10 cellular contexts compared by ENCODE assay signal in the genomic region with DNA sequence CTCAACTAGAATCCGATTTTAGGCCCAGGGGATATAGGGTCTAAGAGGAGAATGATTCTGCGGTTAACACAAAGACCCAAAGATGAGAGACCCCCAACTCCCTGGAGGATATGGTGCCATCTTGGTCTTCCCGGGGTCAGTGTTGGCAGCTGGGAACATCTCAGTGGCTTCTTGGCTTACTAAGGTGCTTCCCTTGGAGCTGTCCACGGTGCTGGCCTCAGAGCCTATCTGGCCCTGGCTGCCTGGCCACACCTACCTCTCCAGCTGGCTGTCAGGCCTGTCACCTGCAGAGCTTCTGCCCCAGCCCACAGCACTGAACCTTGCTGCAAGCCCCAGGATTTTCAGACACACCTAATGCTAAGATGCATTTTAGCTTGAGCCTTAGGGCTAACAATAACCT.
DNase-seq lines count a peak whose midpoint lies in the region; ATAC-seq and TF ChIP-seq lines count a peak whose summit lies in the region.
"Had no signal": no experiment of that assay in that cellular context is flagged by ENCODE, and none has a peak within 500 bp of the region (broad histone marks: within the 10 kb centered on the region; RNA-seq: fewer than 3 reads in every experiment).

No MANE protein-coding gene starts in this region.

- no peak for ATAC-seq in activated CD8-positive, alpha-beta T cell treated with anti-CD3 and anti-CD28 coated beads, Interleukin-2, amount 10 ng/mL, durations not matched to agents 7 days and 5 days
- ATAC-seq in left lobe of liver (peak; percentile 58), GM18873 (IDR thresholded peaks at IDR 0.05; ENCODE audit: low FRiP score, unreplicated experiment) (no peak)

- TF ChIP-seq CTCF in Calu3 (IDR thresholded peaks at IDR 0.05; ENCODE audit: unreplicated experiment): no peak

- no peak overlapping the region for H3K27ac Mint-ChIP-seq in Calu3 (ENCODE audit: unreplicated experiment)
- no peak overlapping the region for H3K27ac Mint-ChIP-seq in activated CD8-positive, alpha-beta T cell treated with anti-CD3 and anti-CD28 coated beads, Interleukin-2, amount 10 ng/mL, durations not matched to agents 7 days and 5 days

- H3K4me3 Mint-ChIP-seq in Calu3 (ENCODE audit: low read depth, unreplicated experiment): no peak overlapping the region
- H3K4me3 Mint-ChIP-seq in activated CD8-positive, alpha-beta T cell treated with anti-CD3 and anti-CD28 coated beads, Interleukin-2, amount 10 ng/mL, durations not matched to agents 7 days and 5 days: no peak overlapping the region

- peaks cover 43% of the 10 kb centered on the region for H3K27me3 Mint-ChIP-seq in Calu3 (ENCODE audit: unreplicated experiment)
- H3K27me3 Mint-ChIP-seq in activated CD8-positive, alpha-beta T cell treated with anti-CD3 and anti-CD28 coated beads, Interleukin-2, amount 10 ng/mL, durations not matched to agents 7 days and 5 days (ENCODE audit: low read depth): no peaks in the 10 kb centered on the region

- no peaks in the 10 kb centered on the region for H3K4me1 Mint-ChIP-seq in Calu3 (ENCODE audit: low read depth, unreplicated experiment)
- no peaks in the 10 kb centered on the region for H3K4me1 Mint-ChIP-seq in activated CD8-positive, alpha-beta T cell treated with anti-CD3 and anti-CD28 coated beads, Interleukin-2, amount 10 ng/mL, durations not matched to agents 7 days and 5 days (ENCODE audit: low read depth)

- peaks cover 5% of the 10 kb centered on the region for H3K36me3 Mint-ChIP-seq in Calu3 (ENCODE audit: insufficient read depth, unreplicated experiment)
- no peaks in the 10 kb centered on the region for H3K36me3 Mint-ChIP-seq in activated CD8-positive, alpha-beta T cell treated with anti-CD3 and anti-CD28 coated beads, Interleukin-2, amount 10 ng/mL, durations not matched to agents 7 days and 5 days (ENCODE audit: low read depth)
- H3K36me3 Mint-ChIP-seq: brain had no signal

- POLR2A ChIA-PET in activated CD8-positive, alpha-beta T cell treated with anti-CD3 and anti-CD28 coated beads, Interleukin-2, amount 10 ng/mL, durations not matched to agents 7 days and 5 days (lab: Charles Lee): no interaction called here

- CTCF ChIA-PET in Calu3 (lab: Charles Lee): no interaction called here
- CTCF ChIA-PET in activated CD8-positive, alpha-beta T cell treated with anti-CD3 and anti-CD28 coated beads, Interleukin-2, amount 10 ng/mL, durations not matched to agents 7 days and 5 days (lab: Charles Lee): interaction anchor here (1.0 kb wide), 1 partner anchor 11 kb away, joined by 3 read pairs; no protein-coding TSS in a partner anchor

- DNase-seq in Calu3 (peak; percentile 31), HPDE6-E6E7 (ENCODE audit: extremely low spot score) (peak; percentile 29), left lobe of liver (ENCODE audit: low spot score) (no peak), SHP77 treated with DMSO at 0.1 percent for 48 hours (lab: John Stamatoyannopoulos, UW) (no peak), NCI-H510A (lab: John Stamatoyannopoulos, UW) (no peak), DMS153 (lab: John Stamatoyannopoulos, UW) (no peak)
- DNase-seq in activated CD8-positive, alpha-beta T cell treated with anti-CD3 and anti-CD28 coated beads, Interleukin-2, amount 10 ng/mL, durations not matched to agents 7 days and 5 days: peak; percentile 34
- DNase-seq: activated CD4-positive, alpha-beta T cell treated with anti-CD3 and anti-CD28 coated beads for 4 hours had no signal

- no peaks in the 10 kb centered on the region for H3K9me3 Mint-ChIP-seq in Calu3 (ENCODE audit: low read depth, unreplicated experiment)
- no peaks in the 10 kb centered on the region for H3K9me3 Mint-ChIP-seq in activated CD8-positive, alpha-beta T cell treated with anti-CD3 and anti-CD28 coated beads, Interleukin-2, amount 10 ng/mL, durations not matched to agents 7 days and 5 days (ENCODE audit: insufficient read depth)

- intact Hi-C loops in Calu3 (cut with micrococcal nuclease; ENCODE audit: unreplicated experiment): no loop called here

- no TSS peak for BruUV-seq in Calu3 (replicated peaks; lab: Mats Ljungman, UMichigan)

Comparison
In these comparisons a context has a peak if more than half of its experiments do, and no peak if none do; other contexts are left out.
1. DNase-seq: peak in Calu3 (single experiment), HPDE6-E6E7 (single experiment) and activated CD8-positive, alpha-beta T cell treated with anti-CD3 and anti-CD28 coated beads, Interleukin-2, amount 10 ng/mL, durations not matched to agents 7 days and 5 days (single experiment); none in left lobe of liver (single experiment), SHP77 treated with DMSO at 0.1 percent for 48 hours (single experiment), NCI-H510A (single experiment) and DMS153 (single experiment).